In genomic region chr21:44511938-44512275, GRCh38 we compare ENCODE assay signal across 10 cellular contexts. TPM values are rescaled to one million over a fixed set of nuclear protein-coding genes. Genes with fewer than 3 reads are reported as not detected.
"Had no signal": no experiment of that assay in that cellular context is flagged by ENCODE, and none has a peak within 500 bp of the region (broad histone marks: within the 10 kb centered on the region; RNA-seq: fewer than 3 reads in every experiment).

No MANE protein-coding gene starts in this region.

- FAIRE-seq: K562 had no signal

- ATAC-seq: K562 had no signal

- H3K9ac ChIP-seq: GM23248 had no signal

- H3K9me3 Mint-ChIP-seq: H9 had no signal

- H3K27ac ChIP-seq: GM23248, HL-60 had no signal

- H2AFZ ChIP-seq: GM23248 had no signal

- H3K4me3 Mint-ChIP-seq: H9 had no signal

- H3K4me3 ChIP-seq: GM23248, K562 had no signal

- DNase-seq: GM23248, GOT3, H9, HCEC 1CT, IMR-90, KG1 had no signal

RNA-seq across cellular contexts. Expression of gene KRTAP10-1, which starts 28.1 kb away (rescaled TPM):
- total RNA-seq: GM23248, H4, H9, HT1080, IMR-90, K562 had no signal
- polyA plus RNA-seq: GM23248, IMR-90, K562 had no signal

RNA-seq across cellular contexts. Expression of gene KRTAP10-2, which starts 39.4 kb away (rescaled TPM):
- total RNA-seq: GM23248, H4, H9, HT1080, IMR-90, K562 had no signal
- polyA plus RNA-seq: GM23248, IMR-90, K562 had no signal

RNA-seq across cellular contexts. Expression of gene KRTAP10-3, which starts 46.7 kb away (rescaled TPM):
- total RNA-seq: GM23248, H4, H9, HT1080, IMR-90, K562 had no signal
- polyA plus RNA-seq: GM23248, IMR-90, K562 had no signal

RNA-seq across cellular contexts. Expression of gene LRRC3, which starts 56.6 kb away (rescaled TPM):
- total RNA-seq: HT1080 had no signal
